Comparison of ENCODE assay signal across 23 cellular contexts in genomic region chr9:88678008-88678407, GRCh38.
"Had no signal": no experiment of that assay in that cellular context is flagged by ENCODE, and none has a peak within 500 bp of the region (broad histone marks: within the 10 kb centered on the region; RNA-seq: fewer than 3 reads in every experiment).

No MANE protein-coding gene starts in this region.

- H3K27ac ChIP-seq: SJSA1 had no signal

- H3K4me1 ChIP-seq: SJSA1 had no signal

- DNase-seq: IMR-90, Karpas-422, KG1, MG63, NCI-H1092, NCI-H1105 treated with DMSO at 0.1 percent for 48 hours, NCI-H1417 treated with DMSO at 0.1 percent for 48 hours, NCI-H146, NCI-H1694 treated with DMSO at 0.1 percent for 48 hours, NCI-H1930, NCI-H2081, NCI-H2107, NCI-H2227 treated with DMSO at 0.1 percent for 48 hours, NCI-H446, NCI-H510A, NCI-H524 treated with DMSO at 0.1 percent for 48 hours, NCI-H69, NCI-H774, Right ventricle myocardium superior, RPMI8226, SIG-M5 had no signal

- H3K9me3 ChIP-seq: MG63, SJSA1 had no signal

- H3K36me3 ChIP-seq: MG63, SJSA1 had no signal

- ATAC-seq: HepG2 had no signal

- H3K27me3 ChIP-seq: MG63, SJSA1 had no signal

- H3K4me3 ChIP-seq: MG63, SJSA1 had no signal
